In genomic region chr11:63769044-63769718, GRCh38 we compare ENCODE assay signal across 8 cellular contexts. TPM values are rescaled to one million over a fixed set of nuclear protein-coding genes. Genes with fewer than 3 reads are reported as not detected.
DNase-seq lines count a peak whose midpoint lies in the region; ATAC-seq and TF ChIP-seq lines count a peak whose summit lies in the region.

No MANE protein-coding gene starts in this region.

- peaks cover 5% of the 10 kb centered on the region for H3K4me1 Mint-ChIP-seq in activated naive CD8-positive, alpha-beta T cell treated with anti-CD3 and anti-CD28 coated beads, Interleukin-2, amount 10 ng/mL, durations not matched to agents 7 days and 5 days

- 0 out of 2 replicates have a peak overlapping the region, but pooled peaks have one; percentile 20 for H3K27ac ChIP-seq in DND-41 (ENCODE audit: low read length)
- peak overlapping the region; percentile 86 for H3K27ac ChIP-seq in hepatocyte
- peak overlapping the region; percentile 34 for H3K27ac ChIP-seq in skeletal muscle tissue (ENCODE audit: low read depth, low read length)

- peak overlapping the region; percentile 91 for H2AFZ ChIP-seq in DND-41 (ENCODE audit: low read depth, low read length)
- peak overlapping the region; percentile 86 for H2AFZ ChIP-seq in hepatocyte

- peaks cover 27% of the 10 kb centered on the region for H4K20me1 ChIP-seq in DND-41 (ENCODE audit: insufficient read depth, low read length)
- H4K20me1 ChIP-seq in hepatocyte (ENCODE audit: insufficient read depth, poor library complexity, severe bottlenecking), result peaks cover 35% of the 10 kb centered on the region

- H3K4me1 ChIP-seq in DND-41 (ENCODE audit: insufficient read depth, low read length) (peaks cover 40% of the 10 kb centered on the region), hepatocyte (ENCODE audit: insufficient read depth) (peaks cover 41% of the 10 kb centered on the region), skeletal muscle tissue (ENCODE audit: control insufficient read depth in 3 of 3, insufficient read depth in 3 of 3, low read length in 3 of 3) (peaks cover 10 to 17% (median 15%) of the 10 kb centered on the region in 3 donors)

- H3K79me2 ChIP-seq in DND-41 (ENCODE audit: insufficient read depth, low read length) (peaks cover 18% of the 10 kb centered on the region), hepatocyte (peaks cover 44% of the 10 kb centered on the region)

- peak overlapping the region; percentile 35 for H3K4me3 Mint-ChIP-seq in activated naive CD8-positive, alpha-beta T cell treated with anti-CD3 and anti-CD28 coated beads, Interleukin-2, amount 10 ng/mL, durations not matched to agents 7 days and 5 days

- ATAC-seq in DND-41 (ENCODE audit: insufficient read depth, low read depth) (peak; percentile 56), GM21447 (IDR thresholded peaks at IDR 0.05; ENCODE audit: unreplicated experiment) (peak; percentile 30), GM18870 (IDR thresholded peaks at IDR 0.05; ENCODE audit: unreplicated experiment) (no peak)
- ATAC-seq in activated naive CD8-positive, alpha-beta T cell treated with anti-CD3 and anti-CD28 coated beads, Interleukin-2, amount 10 ng/mL, durations not matched to agents 7 days and 5 days (ENCODE audit: low read depth), result peak; percentile 31

- POLR2A ChIA-PET in activated naive CD8-positive, alpha-beta T cell treated with anti-CD3 and anti-CD28 coated beads, Interleukin-2, amount 10 ng/mL, durations not matched to agents 7 days and 5 days (lab: Charles Lee), result interaction anchor here (1.2 kb wide), 1 partner anchor 68 kb away, joined by 3 read pairs; no protein-coding TSS in a partner anchor

- H3K9me3 Mint-ChIP-seq in activated naive CD8-positive, alpha-beta T cell treated with anti-CD3 and anti-CD28 coated beads, Interleukin-2, amount 10 ng/mL, durations not matched to agents 7 days and 5 days, result no peaks in the 10 kb centered on the region

- peaks cover 17% of the 10 kb centered on the region for H3K36me3 ChIP-seq in DND-41 (ENCODE audit: insufficient read depth, low read length)
- H3K36me3 ChIP-seq in hepatocyte (replicated peaks; ENCODE audit: insufficient read depth, low read depth), result no peaks in the 10 kb centered on the region
- H3K36me3 ChIP-seq in skeletal muscle tissue (ENCODE audit: control insufficient read depth in 3 of 3, insufficient read depth in 3 of 3, low read length in 3 of 3), result no peaks in the 10 kb centered on the region

- H3K27me3 Mint-ChIP-seq in activated naive CD8-positive, alpha-beta T cell treated with anti-CD3 and anti-CD28 coated beads, Interleukin-2, amount 10 ng/mL, durations not matched to agents 7 days and 5 days, result peaks cover 31% of the 10 kb centered on the region

- H3K9ac ChIP-seq in DND-41 (ENCODE audit: low read depth, low read length) (peak overlapping the region; percentile 71), skeletal muscle tissue (ENCODE audit: low read depth in 1 of 3, low read length in 3 of 3) (peak overlapping the region; percentile 62 to 85 (median 65))

- peak; percentile 59 for DNase-seq in DND-41
- peak; percentile 74 for DNase-seq in NCI-H146 (lab: John Stamatoyannopoulos, UW)
- DNase-seq in activated naive CD8-positive, alpha-beta T cell treated with anti-CD3 and anti-CD28 coated beads, Interleukin-2, amount 10 ng/mL, durations not matched to agents 7 days and 5 days, result peak; percentile 68
- peak; percentile 68 for DNase-seq in hepatocyte (ENCODE audit: low spot score)
- no peak for DNase-seq in NK-92 treated with Interleukin-12 subunit alpha and Interleukin-12 subunit beta, amount 100 ng/mL, for 24 hours (lab: John Stamatoyannopoulos, UW)

- under 1% methylated on average over 38 of the region's 82 CpGs for WGBS in hepatocyte (ENCODE audit: low lambda C conversion rate, missing lambda C conversion rate)

- TF ChIP-seq CTCF in DND-41 (IDR thresholded peaks at IDR 0.05; ENCODE audit: borderline replicate concordance, extremely low read depth, low read length, poor library complexity, severe bottlenecking) (peak; percentile 0), hepatocyte (IDR thresholded peaks at IDR 0.05; ENCODE audit: poor library complexity) (no peak)

- H3K36me3 Mint-ChIP-seq in activated naive CD8-positive, alpha-beta T cell treated with anti-CD3 and anti-CD28 coated beads, Interleukin-2, amount 10 ng/mL, durations not matched to agents 7 days and 5 days, result no peaks in the 10 kb centered on the region

- no peak overlapping the region for H3K27ac Mint-ChIP-seq in activated naive CD8-positive, alpha-beta T cell treated with anti-CD3 and anti-CD28 coated beads, Interleukin-2, amount 10 ng/mL, durations not matched to agents 7 days and 5 days

- no peaks in the 10 kb centered on the region for H3K9me2 ChIP-seq in hepatocyte (replicated peaks; ENCODE audit: insufficient read depth)

- H3K9me3 ChIP-seq in DND-41 (ENCODE audit: insufficient read depth, low read length, severe bottlenecking) (no peaks in the 10 kb centered on the region), hepatocyte (ENCODE audit: low read depth) (no peaks in the 10 kb centered on the region), skeletal muscle tissue (ENCODE audit: control insufficient read depth in 3 of 3, low read length in 3 of 3) (no peaks in the 10 kb centered on the region)

- H3K4me2 ChIP-seq in DND-41 (ENCODE audit: insufficient read depth, low read length) (peak overlapping the region; percentile 82), hepatocyte (peak overlapping the region; percentile 100)

- H3K27me3 ChIP-seq in DND-41 (ENCODE audit: insufficient read depth, low read length, poor library complexity), result peaks cover 36% of the 10 kb centered on the region
- peaks cover 2% of the 10 kb centered on the region for H3K27me3 ChIP-seq in hepatocyte
- H3K27me3 ChIP-seq in skeletal muscle tissue (ENCODE audit: control insufficient read depth in 3 of 3, insufficient read depth in 3 of 3, low read length in 3 of 3), result no peaks in the 10 kb centered on the region

- H3K4me3 ChIP-seq in DND-41 (ENCODE audit: low read depth in 1 of 2, low read length in 2 of 2), result peak overlapping the region; percentile 62 to 67; a peak in 3 of 4 replicates
- peak overlapping the region; percentile 99 for H3K4me3 ChIP-seq in hepatocyte
- H3K4me3 ChIP-seq in skeletal muscle tissue (ENCODE audit: low read length in 3 of 3), result peak overlapping the region; percentile 48 to 79 (median 73)

RNA-seq across cellular contexts. Expression of gene ZFTA, which starts 0.6 kb away (rescaled TPM):
- total RNA-seq in activated naive CD8-positive, alpha-beta T cell treated with anti-CD3 and anti-CD28 coated beads, Interleukin-2, amount 10 ng/mL, durations not matched to agents 7 days and 5 days, result 1 to 10 TPM; 4.7 to 5.0 TPM
- total RNA-seq in hepatocyte (41.8 and 44.1 TPM in 2 replicates), skeletal muscle tissue (15.7 TPM)
- polyA plus RNA-seq in hepatocyte, result 12.3 and 14.7 TPM in 2 replicates

RNA-seq across cellular contexts. Expression of gene SPINDOC, which starts 44.1 kb away (rescaled TPM):
- 10 to 100 TPM; 35.1 to 35.2 TPM for total RNA-seq in activated naive CD8-positive, alpha-beta T cell treated with anti-CD3 and anti-CD28 coated beads, Interleukin-2, amount 10 ng/mL, durations not matched to agents 7 days and 5 days
- total RNA-seq in hepatocyte (24.0 and 25.2 TPM in 2 replicates), skeletal muscle tissue (6.8 TPM)
- polyA plus RNA-seq in hepatocyte, result 5.4 and 9.9 TPM in 2 replicates

Comparison
In these comparisons a context has a peak if more than half of its experiments do, and no peak if none do; other contexts are left out.
1. H3K27ac ChIP-seq: peak in every context shown above with its lines; median percentile 86 in hepatocyte; 34 in skeletal muscle tissue; 20 in DND-41.